8 cellular contexts compared by ENCODE assay signal in the genomic region with DNA sequence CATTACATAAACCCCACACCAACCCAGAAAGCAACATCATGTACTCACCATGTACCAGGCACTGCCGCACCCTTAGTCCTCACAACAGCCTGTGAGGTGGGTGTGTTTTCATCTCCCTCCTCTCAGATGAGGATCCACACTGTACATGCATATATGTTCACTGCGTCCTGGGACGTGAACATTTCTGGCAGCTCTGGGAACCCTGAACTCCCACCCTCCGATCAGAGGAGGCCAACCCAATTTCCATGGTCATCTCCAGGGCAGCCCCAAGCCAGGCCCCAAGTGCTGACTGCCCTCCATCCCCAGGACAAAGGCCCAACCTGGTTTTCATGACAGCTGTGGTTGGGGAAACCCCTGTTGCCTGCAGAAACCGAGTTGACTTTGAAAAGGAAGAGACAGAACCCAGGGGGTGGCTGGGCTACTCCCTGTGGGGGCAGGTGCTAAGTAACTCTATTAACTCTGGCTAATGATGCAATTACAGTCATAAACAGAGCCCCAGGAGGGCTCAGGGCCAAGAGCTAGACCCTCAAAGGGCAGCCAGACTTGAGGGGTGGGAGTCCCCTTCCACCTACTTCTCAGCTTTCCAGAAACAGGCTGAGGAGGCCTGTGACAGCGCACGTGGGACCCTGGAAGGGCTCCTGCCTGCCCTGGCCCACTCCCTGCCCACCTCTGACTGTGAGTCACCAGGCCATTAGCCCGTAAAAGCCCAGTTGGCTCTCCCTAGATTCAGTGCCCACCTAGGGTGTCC. TPM values are rescaled to one million over a fixed set of nuclear protein-coding genes. Genes with fewer than 3 reads are reported as not detected.
A peak's percentile ranks its signal among the peaks of the same experiment; 100 is the strongest.
DNase-seq lines count a peak whose midpoint lies in the region; ATAC-seq and TF ChIP-seq lines count a peak whose summit lies in the region.

No MANE protein-coding gene starts in this region.

- H3K9me3 ChIP-seq in RWPE2 (ENCODE audit: severe bottlenecking) (no peaks in the 10 kb centered on the region), mesenchymal stem cell (ENCODE audit: control insufficient read depth, low read length) (no peaks in the 10 kb centered on the region)

- H3K36me3 ChIP-seq in RWPE2 (ENCODE audit: low read depth) (no peaks in the 10 kb centered on the region), mesenchymal stem cell (ENCODE audit: control insufficient read depth in 1 of 2, insufficient read depth in 2 of 2, low read depth in 1 of 2, low read length in 2 of 2) (peaks cover 0 to 12% of the 10 kb centered on the region in 2 experiments)

- peak overlapping the region; percentile 47 for H2BK5ac ChIP-seq in mesenchymal stem cell (ENCODE audit: low read depth, low read length, poor library complexity, severe bottlenecking)

- H2BK15ac ChIP-seq in mesenchymal stem cell (ENCODE audit: low read depth, poor library complexity, severe bottlenecking): peak overlapping the region; percentile 19

- H3K23ac ChIP-seq in mesenchymal stem cell (ENCODE audit: low read length in 2 of 2): peak overlapping the region in 1 of 2 experiments; percentile 23

- peaks cover 19% of the 10 kb centered on the region for H3K79me1 ChIP-seq in mesenchymal stem cell (replicated peaks; ENCODE audit: low read length, poor library complexity, severe bottlenecking)

- H3K27me3 ChIP-seq in RWPE2 (ENCODE audit: insufficient read depth, poor library complexity, severe bottlenecking) (no peaks in the 10 kb centered on the region), mesenchymal stem cell (ENCODE audit: control insufficient read depth in 1 of 2, insufficient read depth in 1 of 2, low read length in 2 of 2) (peaks cover 0 to 5% of the 10 kb centered on the region in 2 experiments)

- DNase-seq in RWPE2 (ENCODE audit: low spot score): no peak
- DNase-seq in astrocyte of the hippocampus (ENCODE audit: low read depth, low spot score): peak; percentile 25
- DNase-seq in mesenchymal stem cell: peak; percentile 42
- peak; percentile 70 for DNase-seq in stimulated activated naive CD8-positive, alpha-beta T cell treated with anti-CD3 and anti-CD28 coated beads, Interleukin-15, Interleukin-2, amounts not matched to agents 100 U/mL and 50 U/mL, for 24 hours
- DNase-seq in dermis blood vessel endothelial cell: no peak
- DNase-seq in mucosa of gallbladder (ENCODE audit: low spot score): no peak

- TF ChIP-seq CTCF in RWPE2 (IDR thresholded peaks at IDR 0.05; ENCODE audit: poor library complexity, severe bottlenecking): no peak

- peak overlapping the region; percentile 62 for H4K8ac ChIP-seq in mesenchymal stem cell (ENCODE audit: low read length)

- ATAC-seq in GM18502 (IDR thresholded peaks at IDR 0.05; ENCODE audit: poor library complexity, unreplicated experiment) (peak; percentile 36), HG02759 (IDR thresholded peaks at IDR 0.05; ENCODE audit: unreplicated experiment) (peak; percentile 38), RWPE2 (ENCODE audit: low read depth) (no peak)
- peak; percentile 43 for ATAC-seq in stimulated activated naive CD8-positive, alpha-beta T cell treated with anti-CD3 and anti-CD28 coated beads, Interleukin-15, Interleukin-2, amounts not matched to agents 100 U/mL and 50 U/mL, for 24 hours

- H2BK120ac ChIP-seq in mesenchymal stem cell (ENCODE audit: low read depth, low read length): peak overlapping the region; percentile 27

- H4K91ac ChIP-seq in mesenchymal stem cell (ENCODE audit: low read length): peak overlapping the region; percentile 53

- H3K9ac ChIP-seq in mesenchymal stem cell (ENCODE audit: low read length): peak overlapping the region; percentile 76

- H2BK12ac ChIP-seq in mesenchymal stem cell (ENCODE audit: low read length in 2 of 2): peak overlapping the region in 1 of 2 experiments; percentile 44

- H3K4me1 ChIP-seq in RWPE2 (ENCODE audit: insufficient read depth, poor library complexity, severe bottlenecking): peaks cover 21% of the 10 kb centered on the region
- peaks cover 50% of the 10 kb centered on the region for H3K4me1 ChIP-seq in mesenchymal stem cell (ENCODE audit: control insufficient read depth, insufficient read depth, low read depth, low read length)

- no peak overlapping the region for H3K4me3 ChIP-seq in RWPE2 (ENCODE audit: severe bottlenecking)
- H3K4me3 ChIP-seq in mesenchymal stem cell (ENCODE audit: insufficient read depth in 1 of 2, low read depth in 1 of 2, low read length in 2 of 2): peak overlapping the region; percentile 8 to 80

- peak overlapping the region; percentile 65 for H3K4me2 ChIP-seq in mesenchymal stem cell (ENCODE audit: low read length, poor library complexity, severe bottlenecking)

- 60% methylated on average over 8 of the region's 8 CpGs for WGBS in mesenchymal stem cell

- peak overlapping the region; percentile 66 for H3K27ac ChIP-seq in RWPE2 (ENCODE audit: poor library complexity, severe bottlenecking)
- H3K27ac ChIP-seq in mesenchymal stem cell (ENCODE audit: low read length, poor library complexity, severe bottlenecking): peak overlapping the region; percentile 85

- H3K4ac ChIP-seq in mesenchymal stem cell (ENCODE audit: low read depth in 1 of 2, low read length in 2 of 2): peak overlapping the region in 1 of 2 experiments; percentile 27

- H3K18ac ChIP-seq in mesenchymal stem cell (ENCODE audit: low read depth in 1 of 2, low read length in 2 of 2): peak overlapping the region; percentile 25 to 82

- no peak overlapping the region for H2AFZ ChIP-seq in mesenchymal stem cell (ENCODE audit: low read depth, low read length)

- H2AK5ac ChIP-seq in mesenchymal stem cell (ENCODE audit: low read length, severe bottlenecking): peak overlapping the region; percentile 55

- peak overlapping the region in 1 of 2 experiments; percentile 13 for H3K14ac ChIP-seq in mesenchymal stem cell (ENCODE audit: low read length in 2 of 2)

RNA-seq across cellular contexts. Expression of gene TFEB, which starts 2.6 kb away (rescaled TPM):
- 7.4 TPM for polyA plus RNA-seq in mesenchymal stem cell (2013, experiment 1 of 2)
- polyA plus RNA-seq in mesenchymal stem cell (2013, experiment 2 of 2): 7.9 TPM
- total RNA-seq in dermis blood vessel endothelial cell (5.7 and 6.5 TPM in 2 replicates), mucosa of gallbladder (41.7 TPM)

RNA-seq across cellular contexts. Expression of gene PGC, which starts 14.4 kb away (rescaled TPM):
- not detected for polyA plus RNA-seq in mesenchymal stem cell (2013, experiment 1 of 2)
- not detected for polyA plus RNA-seq in mesenchymal stem cell (2013, experiment 2 of 2)
- total RNA-seq in dermis blood vessel endothelial cell (not detected in 2 replicates), mucosa of gallbladder (6.7 TPM)

RNA-seq across cellular contexts. Expression of gene FRS3, which starts 46.9 kb away (rescaled TPM):
- 3.6 TPM for polyA plus RNA-seq in mesenchymal stem cell (2013, experiment 1 of 2)
- 2.9 TPM for polyA plus RNA-seq in mesenchymal stem cell (2013, experiment 2 of 2)
- total RNA-seq in dermis blood vessel endothelial cell (1.2 and 1.8 TPM in 2 replicates), mucosa of gallbladder (6.3 TPM)

RNA-seq across cellular contexts. Expression of gene PRICKLE4, which starts 47.8 kb away (rescaled TPM):
- 0.33 TPM for polyA plus RNA-seq in mesenchymal stem cell (2013, experiment 1 of 2)
- 0.15 TPM for polyA plus RNA-seq in mesenchymal stem cell (2013, experiment 2 of 2)
- total RNA-seq in dermis blood vessel endothelial cell (6.9 and 10.4 TPM in 2 replicates), mucosa of gallbladder (13.1 TPM)

RNA-seq across cellular contexts. Expression of gene TOMM6, which starts 54.7 kb away (rescaled TPM):
- 244 TPM for polyA plus RNA-seq in mesenchymal stem cell (2013, experiment 1 of 2)
- polyA plus RNA-seq in mesenchymal stem cell (2013, experiment 2 of 2): 241 TPM
- total RNA-seq in dermis blood vessel endothelial cell (76.0 and 85.6 TPM in 2 replicates), mucosa of gallbladder (123 TPM)

Comparison
In these comparisons a context has a peak if more than half of its experiments do, and no peak if none do; other contexts are left out.
1. DNase-seq: peak in astrocyte of the hippocampus (single experiment), mesenchymal stem cell (single experiment) and stimulated activated naive CD8-positive, alpha-beta T cell treated with anti-CD3 and anti-CD28 coated beads, Interleukin-15, Interleukin-2, amounts not matched to agents 100 U/mL and 50 U/mL, for 24 hours (single experiment); none in RWPE2 (single experiment), dermis blood vessel endothelial cell (single experiment) and mucosa of gallbladder (single experiment).